In genomic region chr22:26586556-26587325, GRCh38 we compare ENCODE assay signal across 12 cellular contexts. TPM values are rescaled to one million over a fixed set of nuclear protein-coding genes. Genes with fewer than 3 reads are reported as not detected.
DNase-seq lines count a peak whose midpoint lies in the region; ATAC-seq and TF ChIP-seq lines count a peak whose summit lies in the region.
"Had no signal": no experiment of that assay in that cellular context is flagged by ENCODE, and none has a peak within 500 bp of the region (broad histone marks: within the 10 kb centered on the region; RNA-seq: fewer than 3 reads in every experiment).

No MANE protein-coding gene starts in this region.

- H3K9ac ChIP-seq in HUES6 (ENCODE audit: low read length) (no peak overlapping the region), smooth muscle cell (ENCODE audit: low read depth) (no peak overlapping the region)

- H3K4me2 ChIP-seq in smooth muscle cell: no peak overlapping the region

- DNase-seq in T-helper 17 cell (no peak), foreskin melanocyte (peak; percentile 66), smooth muscle cell (lab: John Stamatoyannopoulos, UW; ENCODE audit: unreplicated experiment) (no peak), NCI-H1436 (lab: John Stamatoyannopoulos, UW) (no peak), H7 (no peak), MG63 (no peak)
- DNase-seq: amniotic stem cell, GOT3, kidney glomerular epithelial cell, NCI-H1092 had no signal

- H3K36me3 ChIP-seq in HUES6 (ENCODE audit: control insufficient read depth, insufficient read depth, low read length) (peaks cover 22% of the 10 kb centered on the region), smooth muscle cell (ENCODE audit: low read depth) (no peaks in the 10 kb centered on the region), H7 (replicated peaks; ENCODE audit: control insufficient read depth, insufficient read depth, low read length) (peaks cover 12% of the 10 kb centered on the region), MG63 (peaks cover 7% of the 10 kb centered on the region)

- H3K27me3 ChIP-seq in HUES6 (ENCODE audit: control insufficient read depth, insufficient read depth, low read length) (no peaks in the 10 kb centered on the region), smooth muscle cell (ENCODE audit: low read depth) (no peaks in the 10 kb centered on the region), H7 (ENCODE audit: control insufficient read depth, insufficient read depth, low read length) (no peaks in the 10 kb centered on the region), MG63 (no peaks in the 10 kb centered on the region)

- peaks cover 31% of the 10 kb centered on the region for H3K4me1 ChIP-seq in HUES6 (ENCODE audit: control insufficient read depth, insufficient read depth, low read length)
- H3K4me1 ChIP-seq in smooth muscle cell (ENCODE audit: low read depth): no peaks in the 10 kb centered on the region

- no peak for ATAC-seq in T-helper 17 cell

- peaks cover 33% of the 10 kb centered on the region for H3K4me1 Mint-ChIP-seq in T-helper 17 cell

- H3K9me3 ChIP-seq in HUES6 (ENCODE audit: control insufficient read depth, insufficient read depth, low read depth, low read length): peaks cover 3% of the 10 kb centered on the region; the same call in 1 of the 2 replicates
- no peaks in the 10 kb centered on the region for H3K9me3 ChIP-seq in T-helper 17 cell (ENCODE audit: control insufficient read depth, low read length, poor library complexity, severe bottlenecking)
- no peaks in the 10 kb centered on the region for H3K9me3 ChIP-seq in smooth muscle cell (replicated peaks; ENCODE audit: low read depth)
- no peaks in the 10 kb centered on the region for H3K9me3 ChIP-seq in MG63

- peaks cover 16% of the 10 kb centered on the region for H3F3A ChIP-seq in smooth muscle cell (ENCODE audit: low read depth)

- peaks cover 30% of the 10 kb centered on the region for H4K20me1 ChIP-seq in smooth muscle cell (ENCODE audit: low read depth)

- H3K4me3 Mint-ChIP-seq in T-helper 17 cell: no peak overlapping the region

- H3K36me3 Mint-ChIP-seq in T-helper 17 cell (ENCODE audit: low read depth): no peaks in the 10 kb centered on the region

- H3K27ac ChIP-seq in HUES6 (ENCODE audit: low read depth, low read length) (no peak overlapping the region), smooth muscle cell (ENCODE audit: low read depth) (peak overlapping the region; percentile 41)

- 71% methylated on average over 11 of the region's 11 CpGs for WGBS in smooth muscle cell (ENCODE audit: low lambda C conversion rate)

- H3K27me3 Mint-ChIP-seq in T-helper 17 cell: no peaks in the 10 kb centered on the region

- peak overlapping the region; percentile 12; the same call in 1 of the 2 replicates for H3K4me3 ChIP-seq in HUES6 (ENCODE audit: low read depth, low read length)
- H3K4me3 ChIP-seq in smooth muscle cell: no peak overlapping the region
- H3K4me3 ChIP-seq in H7 (ENCODE audit: insufficient read depth, low read depth, low read length): no peak overlapping the region
- H3K4me3 ChIP-seq in MG63: no peak overlapping the region

- H3K79me2 ChIP-seq in smooth muscle cell (ENCODE audit: low read depth): peaks cover 50% of the 10 kb centered on the region

- no peak for TF ChIP-seq CTCF in smooth muscle cell (IDR thresholded peaks at IDR 0.05; ENCODE audit: borderline replicate concordance, insufficient read depth, poor library complexity, severe bottlenecking)

- H2AFZ ChIP-seq in smooth muscle cell (ENCODE audit: low read depth): no peak overlapping the region

- H3K27ac Mint-ChIP-seq in T-helper 17 cell: peak overlapping the region; percentile 27

RNA-seq across cellular contexts. Expression of gene TPST2, which starts 3.2 kb away (rescaled TPM):
- total RNA-seq in T-helper 17 cell: 10 to 100 TPM; 18.2 to 40.7 TPM
- 44.1 and 44.8 TPM in 2 replicates for total RNA-seq in smooth muscle cell
- 48.5 and 50.2 TPM in 2 replicates for polyA plus RNA-seq in smooth muscle cell
- total RNA-seq in H7 (2014; rRNA removed; shearing (Covaris generic)): 95.0 and 118 TPM in 2 replicates
- 21.1 and 37.1 TPM in 2 replicates for total RNA-seq in MG63 (2014; rRNA removed; shearing (Covaris generic); ENCODE audit: low replicate concordance)

RNA-seq across cellular contexts. Expression of gene CRYBB1, which starts 31.1 kb away (rescaled TPM):
- total RNA-seq in T-helper 17 cell (not detected), smooth muscle cell (0.27 TPM in 1 of 2 replicates, not detected in the other)
- not detected in 2 replicates for polyA plus RNA-seq in smooth muscle cell
- 1.9 and 3.1 TPM in 2 replicates for total RNA-seq in H7 (2014; rRNA removed; shearing (Covaris generic))
- not detected in 2 replicates for total RNA-seq in MG63 (2014; rRNA removed; shearing (Covaris generic); ENCODE audit: low replicate concordance)

RNA-seq across cellular contexts. Expression of gene CRYBA4, which starts 35.0 kb away (rescaled TPM):
- not detected for total RNA-seq in T-helper 17 cell
- 4.9 TPM in 1 of 2 replicates, not detected in the other for total RNA-seq in smooth muscle cell
- polyA plus RNA-seq in smooth muscle cell: 1.1 and 1.8 TPM in 2 replicates
- 0.22 TPM in 1 of 2 replicates, not detected in the other for total RNA-seq in H7 (2014; rRNA removed; shearing (Covaris generic))
- total RNA-seq in MG63 (2014; rRNA removed; shearing (Covaris generic); ENCODE audit: low replicate concordance): not detected in 2 replicates
- polyA plus RNA-seq: esophagus had no signal
